ENCODE assay signal across 8 cellular contexts in genomic region chr9:36191290-36191645, GRCh38. TPM values are rescaled to one million over a fixed set of nuclear protein-coding genes. Genes with fewer than 3 reads are reported as not detected.
DNase-seq lines count a peak whose midpoint lies in the region; ATAC-seq and TF ChIP-seq lines count a peak whose summit lies in the region.

No MANE protein-coding gene starts in this region.

- peaks cover 53% of the 10 kb centered on the region for H3K79me2 ChIP-seq in Loucy (ENCODE audit: insufficient read depth, low read length)

- H3K4me3 ChIP-seq in Loucy (ENCODE audit: low read length, poor library complexity, severe bottlenecking): peak overlapping the region; percentile 96
- H3K4me3 ChIP-seq in esophagus squamous epithelium: peak overlapping the region; percentile 65 to 98 (median 71)
- peak overlapping the region; percentile 84 to 96 for H3K4me3 ChIP-seq in neutrophil (ENCODE audit: low read depth in 1 of 2, low read length in 1 of 2)
- peak overlapping the region; percentile 70 to 96 (median 78) for H3K4me3 ChIP-seq in transverse colon

- H3K9me2 ChIP-seq in Loucy (replicated peaks; ENCODE audit: low read depth, low read length): no peaks in the 10 kb centered on the region

- TF ChIP-seq POLR2A in esophagus squamous epithelium (IDR thresholded peaks at IDR 0.05) (no peak), transverse colon (IDR thresholded peaks at IDR 0.05) (no peak)

- no peaks in the 10 kb centered on the region for H3F3A ChIP-seq in Loucy (ENCODE audit: low read depth)

- H3K4me1 ChIP-seq in Loucy (ENCODE audit: insufficient read depth, low read length, poor library complexity, severe bottlenecking) (peaks cover 40% of the 10 kb centered on the region), esophagus squamous epithelium (peaks cover 27 to 47% (median 36%) of the 10 kb centered on the region in 3 donors), neutrophil (ENCODE audit: control insufficient read depth in 1 of 2, insufficient read depth in 1 of 2, low read depth in 1 of 2, low read length in 1 of 2) (peaks cover 32 to 33% of the 10 kb centered on the region in 2 experiments), transverse colon (peaks cover 25 to 43% (median 31%) of the 10 kb centered on the region in 4 donors)

- no peaks in the 10 kb centered on the region for H3K36me3 ChIP-seq in Loucy (ENCODE audit: insufficient read depth, low read length)
- H3K36me3 ChIP-seq in esophagus squamous epithelium: peaks cover 0 to 15% (median 0%) of the 10 kb centered on the region in 3 donors
- H3K36me3 ChIP-seq in neutrophil: no peaks in the 10 kb centered on the region
- no peaks in the 10 kb centered on the region for H3K36me3 ChIP-seq in transverse colon

- H3K27ac ChIP-seq in esophagus squamous epithelium: peak overlapping the region; percentile 86 to 95 (median 94)
- peak overlapping the region; percentile 95 for H3K27ac ChIP-seq in neutrophil
- H3K27ac ChIP-seq in transverse colon: peak overlapping the region; percentile 90 to 96 (median 92)

- H3K27me3 ChIP-seq in Loucy (ENCODE audit: insufficient read depth, low read length, poor library complexity, severe bottlenecking) (no peaks in the 10 kb centered on the region), esophagus squamous epithelium (no peaks in the 10 kb centered on the region), neutrophil (no peaks in the 10 kb centered on the region), transverse colon (no peaks in the 10 kb centered on the region)

- intact Hi-C loops in Right ventricle myocardium inferior (cut with DNase I): loop anchor here (2.0 kb wide), 2 partner anchors 68 to 138 kb away; partner anchors contain the start of gene GNE
- intact Hi-C loops in cardiac septum (cut with DNase I): loop anchor here (2.0 kb wide), 1 partner anchor 134 kb away; no protein-coding TSS in a partner anchor
- intact Hi-C loops in esophagus squamous epithelium (cut with DNase I): no loop called here
- intact Hi-C loops in transverse colon (cut with DNase I; ENCODE audit: low total_unique reads): no loop called here

- peak overlapping the region; percentile 75 for H2AFZ ChIP-seq in Loucy (ENCODE audit: low read length)

- H3K9ac ChIP-seq in Loucy (ENCODE audit: low read depth, low read length, poor library complexity, severe bottlenecking): peak overlapping the region; percentile 96

- 0 to 1% methylated on average over 17 of the region's 18 CpGs for WGBS in esophagus squamous epithelium, 2 donors
- WGBS in transverse colon (ENCODE audit: low coverage in 1 of 2), 2 donors: 0 to 1% methylated on average over 6 to 18 of the region's 18 CpGs

- ATAC-seq in Right ventricle myocardium inferior (peak; percentile 1), GM21576 (IDR thresholded peaks at IDR 0.05; ENCODE audit: unreplicated experiment) (no peak)

- H3K9me3 ChIP-seq in Loucy (ENCODE audit: insufficient read depth, low read depth, low read length) (no peaks in the 10 kb centered on the region), esophagus squamous epithelium (no peaks in the 10 kb centered on the region), neutrophil (no peaks in the 10 kb centered on the region), transverse colon (no peaks in the 10 kb centered on the region)

- H4K20me1 ChIP-seq in Loucy (ENCODE audit: insufficient read depth, low read length, poor library complexity, severe bottlenecking): peaks cover 44% of the 10 kb centered on the region

- DNase-seq in Right ventricle myocardium inferior (ENCODE audit: missing footprints) (peak; percentile 78), cardiac septum (ENCODE audit: low spot score) (no peak), esophagus squamous epithelium (lab: John Stamatoyannopoulos, UW) (no peak), transverse colon (peak; percentile 35)
- peak; percentile 40 for DNase-seq in activated CD8-positive, alpha-beta memory T cell treated with anti-CD3 and anti-CD28 coated beads, Interleukin-2, amount 50 U/mL, for 4 hours

- TF ChIP-seq CTCF in Loucy (conservative IDR thresholded peaks at IDR 0.05; ENCODE audit: low read length): no peak
- no peak for TF ChIP-seq CTCF in esophagus squamous epithelium (IDR thresholded peaks at IDR 0.05)
- no peak for TF ChIP-seq CTCF in neutrophil (IDR thresholded peaks at IDR 0.05)
- no peak for TF ChIP-seq CTCF in transverse colon (IDR thresholded peaks at IDR 0.05)

- TF ChIP-seq EP300 in transverse colon (IDR thresholded peaks at IDR 0.05; ENCODE audit: low read depth): no peak

- H3K4me2 ChIP-seq in Loucy (ENCODE audit: low read depth, low read length, poor library complexity, severe bottlenecking): peak overlapping the region; percentile 98

- in situ Hi-C loops in transverse colon (cut with MboI; ENCODE audit: low pct_ligation_motif_present in 1 of 4, low pct_unique_long_range_greater_than_20kb in 1 of 4, low sequenced_read_pairs in 3 of 4): no loop called here

RNA-seq across cellular contexts. Expression of gene CLTA, which starts 0.5 kb away (rescaled TPM):
- total RNA-seq in Right ventricle myocardium inferior (69.4 TPM), cardiac septum (58.3 TPM), esophagus squamous epithelium (100 to 1,000 TPM; 165 to 215 (median 167) TPM), transverse colon (100 to 1,000 TPM; 163 to 308 (median 217) TPM)

RNA-seq across cellular contexts. Expression of gene CCIN, which starts 22.1 kb away (rescaled TPM):
- total RNA-seq in Right ventricle myocardium inferior (not detected), cardiac septum (0.16 TPM), esophagus squamous epithelium (under 1 TPM in 1 of 4 donors, not detected in 3; 0.13 TPM), transverse colon (not detected)

RNA-seq across cellular contexts. Expression of gene GLIPR2, which starts 54.7 kb away (rescaled TPM):
- total RNA-seq in Right ventricle myocardium inferior: 8.9 TPM
- 6.6 TPM for total RNA-seq in cardiac septum
- total RNA-seq in esophagus squamous epithelium: 10 to 100 TPM in 1 of 4 donors, 1 to 10 TPM in 2, under 1 TPM in 1; 0.61 to 13.4 (median 6.0) TPM
- 10 to 100 TPM in 3 of 4 donors, 1 to 10 TPM in 1; 9.7 to 40.4 (median 26.7) TPM for total RNA-seq in transverse colon

Comparison
In these comparisons a context has a peak if more than half of its experiments do, and no peak if none do; other contexts are left out.
1. DNase-seq: peak in Right ventricle myocardium inferior (single experiment), activated CD8-positive, alpha-beta memory T cell treated with anti-CD3 and anti-CD28 coated beads, Interleukin-2, amount 50 U/mL, for 4 hours (single experiment) and transverse colon (single experiment); none in cardiac septum (single experiment) and esophagus squamous epithelium (single experiment).
2. intact Hi-C loops: an anchor here in Right ventricle myocardium inferior (2.0 kb wide) and cardiac septum (2.0 kb wide); none called in esophagus squamous epithelium and transverse colon.
3. Peak in every context shown above with its lines, with median percentiles within 50 percentile points of each other: H3K4me3 ChIP-seq and H3K27ac ChIP-seq.